In the genomic region with DNA sequence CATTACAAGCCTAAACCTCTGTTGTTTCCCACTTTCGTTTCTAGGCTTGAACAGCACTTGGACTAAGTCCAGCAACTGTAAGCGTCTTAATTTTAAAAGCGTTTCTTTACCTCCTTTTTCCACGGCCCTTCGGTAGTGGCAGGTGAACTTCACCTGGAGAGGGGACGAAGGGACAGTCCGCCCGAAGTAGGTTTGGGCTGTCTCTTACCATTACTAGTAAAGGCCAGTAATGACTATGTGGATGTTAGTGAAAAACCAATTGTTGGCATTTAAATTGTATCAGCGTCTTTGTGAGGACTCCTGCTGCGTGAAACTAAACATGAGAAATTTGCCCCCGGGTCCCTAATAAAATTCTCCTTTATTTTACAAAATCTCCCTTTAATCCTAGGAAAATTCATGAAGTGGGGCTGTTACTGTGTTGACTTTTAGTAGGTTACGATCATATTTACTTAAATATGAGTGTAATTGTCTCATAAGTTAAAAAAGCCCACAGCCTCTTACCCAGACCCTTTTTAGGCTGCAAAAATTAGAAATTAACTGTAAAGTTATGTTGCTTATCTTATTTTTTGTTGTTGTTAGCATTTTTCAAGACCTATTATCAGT, we compare ENCODE assay signal across 8 cellular contexts. TPM values are rescaled to one million over a fixed set of nuclear protein-coding genes. Genes with fewer than 3 reads are reported as not detected.
A peak's percentile ranks its signal among the peaks of the same experiment; 100 is the strongest.
DNase-seq lines count a peak whose midpoint lies in the region; ATAC-seq and TF ChIP-seq lines count a peak whose summit lies in the region.

No MANE protein-coding gene starts in this region.

- H3K4me3 ChIP-seq in foreskin fibroblast (ENCODE audit: low read depth in 1 of 2, low read length in 2 of 2) (peak overlapping the region; percentile 85 to 92), trophoblast cell (ENCODE audit: low read depth, low read length) (peak overlapping the region; percentile 99)

- H3K27me3 ChIP-seq in trophoblast cell (ENCODE audit: insufficient read depth, low read length) = no peaks in the 10 kb centered on the region

- WGBS in trophoblast cell (ENCODE audit: extremely low coverage, insufficient coverage, insufficient read length) = no CpG with 5 or more reads among the region's 12 CpGs

- peak overlapping the region; percentile 58 for H3K4me2 ChIP-seq in trophoblast cell (ENCODE audit: low read length)

- H3K14ac ChIP-seq in trophoblast cell (ENCODE audit: low read length) = no peak overlapping the region

- peaks cover 12% of the 10 kb centered on the region for H3K79me2 ChIP-seq in trophoblast cell (ENCODE audit: control insufficient read depth, insufficient read depth, low read length, poor library complexity)

- peak; percentile 11 for ATAC-seq in T-helper 17 cell
- ATAC-seq in HG02610 (IDR thresholded peaks at IDR 0.05; ENCODE audit: unreplicated experiment) = no peak
- ATAC-seq in HG03565 (IDR thresholded peaks at IDR 0.05; ENCODE audit: unreplicated experiment) = no peak

- H4K12ac ChIP-seq in trophoblast cell (ENCODE audit: low read depth, low read length) = no peak overlapping the region

- H3K4ac ChIP-seq in trophoblast cell (ENCODE audit: low read depth, low read length) = peak overlapping the region; percentile 95

- peak overlapping the region; percentile 94 for H3K27ac Mint-ChIP-seq in activated naive CD4-positive, alpha-beta T cell treated with anti-CD3 and anti-CD28 coated beads for 36 hours
- H3K27ac Mint-ChIP-seq in T-helper 17 cell = peak overlapping the region; percentile 96

- peaks cover 2% of the 10 kb centered on the region for H3K36me3 Mint-ChIP-seq in activated naive CD4-positive, alpha-beta T cell treated with anti-CD3 and anti-CD28 coated beads for 36 hours (ENCODE audit: low read depth)
- peaks cover 8% of the 10 kb centered on the region for H3K36me3 Mint-ChIP-seq in T-helper 17 cell (ENCODE audit: low read depth)

- no peak overlapping the region for H3K18ac ChIP-seq in trophoblast cell (ENCODE audit: low read length)

- no peaks in the 10 kb centered on the region for H3K9me3 ChIP-seq in T-helper 17 cell (ENCODE audit: control insufficient read depth, low read length, poor library complexity, severe bottlenecking)
- H3K9me3 ChIP-seq in trophoblast cell (ENCODE audit: insufficient read depth, low read depth, low read length) = peaks cover 2% of the 10 kb centered on the region

- peak overlapping the region; percentile 87 for H3K4me3 Mint-ChIP-seq in activated naive CD4-positive, alpha-beta T cell treated with anti-CD3 and anti-CD28 coated beads for 36 hours
- peak overlapping the region; percentile 93 for H3K4me3 Mint-ChIP-seq in T-helper 17 cell

- peaks cover 0 to 2% of the 10 kb centered on the region in 2 experiments for H3K4me1 ChIP-seq in trophoblast cell (ENCODE audit: control insufficient read depth in 1 of 2, insufficient read depth in 2 of 2, low read length in 2 of 2)

- DNase-seq in activated naive CD4-positive, alpha-beta T cell treated with anti-CD3 and anti-CD28 coated beads for 36 hours = no peak
- no peak for DNase-seq in activated naive CD4-positive, alpha-beta T cell (lab: John Stamatoyannopoulos, UW)
- DNase-seq in T-helper 17 cell (no peak), foreskin fibroblast (peak in 1 of 2 donors; percentile 58), trophoblast cell (peak; percentile 4 to 46), DMS153 (lab: John Stamatoyannopoulos, UW) (no peak)

- CTCF ChIA-PET in activated naive CD4-positive, alpha-beta T cell treated with anti-CD3 and anti-CD28 coated beads for 36 hours (lab: Charles Lee) = interaction anchor here (1.0 to 3.2 kb wide), 7 partner anchors 10 to 139 kb away, joined by 3 to 22 read pairs (median 6); partner anchors contain the start of gene MED4

- no peak overlapping the region for H2BK12ac ChIP-seq in trophoblast cell (ENCODE audit: low read length)

- peak overlapping the region; percentile 52 for H4K91ac ChIP-seq in trophoblast cell (ENCODE audit: low read depth, low read length)

- no peak overlapping the region for H4K8ac ChIP-seq in trophoblast cell (ENCODE audit: low read depth, low read length)

- intact Hi-C loops in activated naive CD4-positive, alpha-beta T cell treated with anti-CD3 and anti-CD28 coated beads for 36 hours (cut with micrococcal nuclease) = loop anchor here (1.0 to 10.0 kb wide), 9 partner anchors 13 to 1439 kb away; partner anchors contain the start of genes ESD, LPAR6, RB1 and RCBTB2

- H3K4me1 Mint-ChIP-seq in activated naive CD4-positive, alpha-beta T cell treated with anti-CD3 and anti-CD28 coated beads for 36 hours (ENCODE audit: low read depth) = peaks cover 60% of the 10 kb centered on the region
- H3K4me1 Mint-ChIP-seq in T-helper 17 cell = peaks cover 38% of the 10 kb centered on the region

- H2AFZ ChIP-seq in trophoblast cell (ENCODE audit: insufficient read depth, low read length, poor library complexity) = no peak overlapping the region

- H3K9ac ChIP-seq in trophoblast cell (ENCODE audit: low read length) = peak overlapping the region; percentile 97

- no peaks in the 10 kb centered on the region for H3K27me3 Mint-ChIP-seq in activated naive CD4-positive, alpha-beta T cell treated with anti-CD3 and anti-CD28 coated beads for 36 hours (ENCODE audit: low read depth)
- H3K27me3 Mint-ChIP-seq in T-helper 17 cell = no peaks in the 10 kb centered on the region

- H2BK120ac ChIP-seq in trophoblast cell (ENCODE audit: insufficient read depth, low read length, poor library complexity) = no peak overlapping the region

- peak overlapping the region; percentile 84 for H3K27ac ChIP-seq in trophoblast cell (ENCODE audit: low read depth, low read length)

- H3K36me3 ChIP-seq in trophoblast cell (ENCODE audit: control insufficient read depth in 1 of 2, insufficient read depth in 2 of 2, low read length in 2 of 2) = peaks cover 0 to 2% of the 10 kb centered on the region in 2 experiments

- no peaks in the 10 kb centered on the region for H3K9me3 Mint-ChIP-seq in activated naive CD4-positive, alpha-beta T cell treated with anti-CD3 and anti-CD28 coated beads for 36 hours

- no peak overlapping the region for H2BK5ac ChIP-seq in trophoblast cell (ENCODE audit: low read depth, low read length, poor library complexity)

- H2AK5ac ChIP-seq in trophoblast cell (ENCODE audit: low read length) = no peak overlapping the region

- H3K23ac ChIP-seq in trophoblast cell (ENCODE audit: low read length) = no peak overlapping the region

- H3K79me1 ChIP-seq in trophoblast cell (ENCODE audit: low read length) = peaks cover 14% of the 10 kb centered on the region

- TF ChIP-seq CTCF in foreskin fibroblast (IDR thresholded peaks at IDR 0.05; ENCODE audit: low read depth, low read length) = no peak

RNA-seq across cellular contexts. Expression of gene ITM2B, which starts 1.0 kb away (rescaled TPM):
- 100 to 1,000 TPM; 110 to 112 TPM for total RNA-seq in activated naive CD4-positive, alpha-beta T cell treated with anti-CD3 and anti-CD28 coated beads for 36 hours
- 100 to 1,000 TPM; 396 to 450 TPM for total RNA-seq in T-helper 17 cell
- polyA plus RNA-seq in trophoblast cell (2013) = 463 and 476 TPM in 2 replicates

Comparison
In these comparisons a context has a peak if more than half of its experiments do, and no peak if none do; other contexts are left out.
1. DNase-seq: peak in trophoblast cell (2 of 2); none in activated naive CD4-positive, alpha-beta T cell treated with anti-CD3 and anti-CD28 coated beads for 36 hours (single experiment), activated naive CD4-positive, alpha-beta T cell (0 of 4), T-helper 17 cell (0 of 3) and DMS153 (single experiment).